1 cellular context compared by ENCODE assay signal in the genomic region with DNA sequence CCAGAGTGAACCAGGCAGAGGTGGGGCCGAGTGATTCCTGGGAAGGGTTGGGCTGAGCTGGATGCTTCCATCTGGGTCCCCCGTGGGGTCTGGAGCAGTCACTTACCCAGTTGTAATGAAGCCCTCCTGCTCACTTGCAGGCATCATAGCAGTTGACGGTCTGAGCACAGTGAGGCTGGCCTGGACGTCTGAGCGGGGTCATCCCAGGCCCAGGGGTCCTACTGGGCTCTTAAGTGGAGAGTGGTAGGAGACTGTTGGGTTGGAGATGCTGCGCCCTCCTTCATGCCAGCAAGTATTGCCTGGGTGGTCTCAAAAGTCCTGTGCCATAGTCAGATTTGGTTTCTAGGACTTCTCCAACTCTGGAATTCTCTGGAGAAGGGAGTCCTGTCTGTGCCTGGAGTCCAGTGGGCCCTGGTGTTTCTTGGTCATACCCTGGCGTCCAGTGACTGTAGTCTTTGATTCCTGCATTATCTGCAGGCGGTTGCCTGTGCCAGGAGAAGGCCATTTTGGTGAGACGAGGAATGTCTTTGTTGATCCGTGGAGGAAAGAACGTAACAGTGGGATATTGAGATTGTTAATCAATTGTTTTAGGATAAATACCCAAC.
TF ChIP-seq lines count a peak whose summit lies in the region.

No MANE protein-coding gene starts in this region.

TF ChIP-seq in WTC11, 78 proteins besides CTCF, POLR2A, EP300 and RAD21 (continued from another document):
- TF ChIP-seq, protein P1, sequence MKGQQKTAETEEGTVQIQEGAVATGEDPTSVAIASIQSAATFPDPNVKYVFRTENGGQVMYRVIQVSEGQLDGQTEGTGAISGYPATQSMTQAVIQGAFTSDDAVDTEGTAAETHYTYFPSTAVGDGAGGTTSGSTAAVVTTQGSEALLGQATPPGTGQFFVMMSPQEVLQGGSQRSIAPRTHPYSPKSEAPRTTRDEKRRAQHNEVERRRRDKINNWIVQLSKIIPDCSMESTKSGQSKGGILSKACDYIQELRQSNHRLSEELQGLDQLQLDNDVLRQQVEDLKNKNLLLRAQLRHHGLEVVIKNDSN (CRISPR knock-in tag; IDR thresholded peaks at IDR 0.05) = no peak
- TF ChIP-seq, protein P2, sequence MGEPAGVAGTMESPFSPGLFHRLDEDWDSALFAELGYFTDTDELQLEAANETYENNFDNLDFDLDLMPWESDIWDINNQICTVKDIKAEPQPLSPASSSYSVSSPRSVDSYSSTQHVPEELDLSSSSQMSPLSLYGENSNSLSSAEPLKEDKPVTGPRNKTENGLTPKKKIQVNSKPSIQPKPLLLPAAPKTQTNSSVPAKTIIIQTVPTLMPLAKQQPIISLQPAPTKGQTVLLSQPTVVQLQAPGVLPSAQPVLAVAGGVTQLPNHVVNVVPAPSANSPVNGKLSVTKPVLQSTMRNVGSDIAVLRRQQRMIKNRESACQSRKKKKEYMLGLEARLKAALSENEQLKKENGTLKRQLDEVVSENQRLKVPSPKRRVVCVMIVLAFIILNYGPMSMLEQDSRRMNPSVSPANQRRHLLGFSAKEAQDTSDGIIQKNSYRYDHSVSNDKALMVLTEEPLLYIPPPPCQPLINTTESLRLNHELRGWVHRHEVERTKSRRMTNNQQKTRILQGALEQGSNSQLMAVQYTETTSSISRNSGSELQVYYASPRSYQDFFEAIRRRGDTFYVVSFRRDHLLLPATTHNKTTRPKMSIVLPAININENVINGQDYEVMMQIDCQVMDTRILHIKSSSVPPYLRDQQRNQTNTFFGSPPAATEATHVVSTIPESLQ (CRISPR knock-in tag; IDR thresholded peaks at IDR 0.05) = no peak
- TF ChIP-seq NR2C2 (CRISPR knock-in tag; IDR thresholded peaks at IDR 0.05) (no peak), ELF4 (CRISPR knock-in tag; IDR thresholded peaks at IDR 0.05; ENCODE audit: low read depth) (no peak), FOXJ3 (CRISPR knock-in tag; IDR thresholded peaks at IDR 0.05; ENCODE audit: borderline replicate concordance) (no peak), ZNF263 (CRISPR knock-in tag; IDR thresholded peaks at IDR 0.05; ENCODE audit: low read depth) (no peak), ATF1 (CRISPR knock-in tag; IDR thresholded peaks at IDR 0.05) (no peak), GRHL2 (CRISPR knock-in tag; IDR thresholded peaks at IDR 0.05; ENCODE audit: insufficient replicate concordance, severe bottlenecking) (no peak), NR3C1 (CRISPR knock-in tag; conservative IDR thresholded peaks at IDR 0.05; ENCODE audit: low read depth) (no peak)
- TF ChIP-seq, protein P3, sequence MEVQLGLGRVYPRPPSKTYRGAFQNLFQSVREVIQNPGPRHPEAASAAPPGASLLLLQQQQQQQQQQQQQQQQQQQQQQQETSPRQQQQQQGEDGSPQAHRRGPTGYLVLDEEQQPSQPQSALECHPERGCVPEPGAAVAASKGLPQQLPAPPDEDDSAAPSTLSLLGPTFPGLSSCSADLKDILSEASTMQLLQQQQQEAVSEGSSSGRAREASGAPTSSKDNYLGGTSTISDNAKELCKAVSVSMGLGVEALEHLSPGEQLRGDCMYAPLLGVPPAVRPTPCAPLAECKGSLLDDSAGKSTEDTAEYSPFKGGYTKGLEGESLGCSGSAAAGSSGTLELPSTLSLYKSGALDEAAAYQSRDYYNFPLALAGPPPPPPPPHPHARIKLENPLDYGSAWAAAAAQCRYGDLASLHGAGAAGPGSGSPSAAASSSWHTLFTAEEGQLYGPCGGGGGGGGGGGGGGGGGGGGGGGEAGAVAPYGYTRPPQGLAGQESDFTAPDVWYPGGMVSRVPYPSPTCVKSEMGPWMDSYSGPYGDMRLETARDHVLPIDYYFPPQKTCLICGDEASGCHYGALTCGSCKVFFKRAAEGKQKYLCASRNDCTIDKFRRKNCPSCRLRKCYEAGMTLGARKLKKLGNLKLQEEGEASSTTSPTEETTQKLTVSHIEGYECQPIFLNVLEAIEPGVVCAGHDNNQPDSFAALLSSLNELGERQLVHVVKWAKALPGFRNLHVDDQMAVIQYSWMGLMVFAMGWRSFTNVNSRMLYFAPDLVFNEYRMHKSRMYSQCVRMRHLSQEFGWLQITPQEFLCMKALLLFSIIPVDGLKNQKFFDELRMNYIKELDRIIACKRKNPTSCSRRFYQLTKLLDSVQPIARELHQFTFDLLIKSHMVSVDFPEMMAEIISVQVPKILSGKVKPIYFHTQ (CRISPR knock-in tag; IDR thresholded peaks at IDR 0.05) = no peak
- TF ChIP-seq, protein P4, sequence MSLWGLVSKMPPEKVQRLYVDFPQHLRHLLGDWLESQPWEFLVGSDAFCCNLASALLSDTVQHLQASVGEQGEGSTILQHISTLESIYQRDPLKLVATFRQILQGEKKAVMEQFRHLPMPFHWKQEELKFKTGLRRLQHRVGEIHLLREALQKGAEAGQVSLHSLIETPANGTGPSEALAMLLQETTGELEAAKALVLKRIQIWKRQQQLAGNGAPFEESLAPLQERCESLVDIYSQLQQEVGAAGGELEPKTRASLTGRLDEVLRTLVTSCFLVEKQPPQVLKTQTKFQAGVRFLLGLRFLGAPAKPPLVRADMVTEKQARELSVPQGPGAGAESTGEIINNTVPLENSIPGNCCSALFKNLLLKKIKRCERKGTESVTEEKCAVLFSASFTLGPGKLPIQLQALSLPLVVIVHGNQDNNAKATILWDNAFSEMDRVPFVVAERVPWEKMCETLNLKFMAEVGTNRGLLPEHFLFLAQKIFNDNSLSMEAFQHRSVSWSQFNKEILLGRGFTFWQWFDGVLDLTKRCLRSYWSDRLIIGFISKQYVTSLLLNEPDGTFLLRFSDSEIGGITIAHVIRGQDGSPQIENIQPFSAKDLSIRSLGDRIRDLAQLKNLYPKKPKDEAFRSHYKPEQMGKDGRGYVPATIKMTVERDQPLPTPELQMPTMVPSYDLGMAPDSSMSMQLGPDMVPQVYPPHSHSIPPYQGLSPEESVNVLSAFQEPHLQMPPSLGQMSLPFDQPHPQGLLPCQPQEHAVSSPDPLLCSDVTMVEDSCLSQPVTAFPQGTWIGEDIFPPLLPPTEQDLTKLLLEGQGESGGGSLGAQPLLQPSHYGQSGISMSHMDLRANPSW (CRISPR knock-in tag; conservative IDR thresholded peaks at IDR 0.05; ENCODE audit: low read depth) = no peak
TF ChIP-seq in WTC11: peak in this region for 0.
